Comparison of ENCODE assay signal across 8 cellular contexts in the genomic region with DNA sequence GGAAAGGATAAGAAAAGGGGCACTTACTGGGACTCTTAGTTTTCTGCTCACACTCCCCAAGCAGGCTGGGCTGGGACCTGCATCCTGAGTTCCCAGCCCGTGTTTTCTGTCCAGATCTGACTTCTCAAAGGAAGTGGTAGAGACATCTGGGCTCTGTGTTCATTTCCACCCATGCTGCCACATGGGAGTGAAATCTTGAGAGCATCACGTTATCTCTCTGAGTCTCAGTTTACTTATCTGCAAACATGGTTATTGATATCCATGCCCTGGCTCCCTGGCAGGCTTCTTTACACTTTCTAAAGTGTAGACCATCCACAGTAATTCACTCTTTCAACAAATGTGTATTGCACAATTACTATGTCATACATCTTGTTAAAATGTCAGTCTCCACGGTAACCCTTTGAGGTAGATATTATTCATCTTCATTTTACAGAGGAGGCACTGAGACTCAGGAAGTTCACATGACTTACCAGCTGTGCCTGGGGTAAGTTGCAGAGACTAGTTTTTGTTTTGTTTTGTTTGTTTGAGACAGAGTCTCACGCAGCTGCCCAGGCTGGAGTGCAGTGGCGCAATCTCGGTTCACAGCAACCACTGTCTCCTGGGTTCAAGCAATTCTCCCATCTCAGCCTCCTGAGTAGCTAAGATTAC. TPM values are rescaled to one million over a fixed set of nuclear protein-coding genes. Genes with fewer than 3 reads are reported as not detected.
A peak's percentile ranks its signal among the peaks of the same experiment; 100 is the strongest.
DNase-seq lines count a peak whose midpoint lies in the region; ATAC-seq and TF ChIP-seq lines count a peak whose summit lies in the region.

No MANE protein-coding gene starts in this region.

- no peaks in the 10 kb centered on the region for H3K9me3 Mint-ChIP-seq in activated naive CD4-positive, alpha-beta T cell treated with anti-CD3 and anti-CD28 coated beads, Interleukin-2, amount 10 ng/mL, durations not matched to agents 7 days and 5 days
- H3K9me3 Mint-ChIP-seq in mesothelial cell of epicardium, result no peaks in the 10 kb centered on the region

- no peak for ATAC-seq in HG03469 (IDR thresholded peaks at IDR 0.05; ENCODE audit: unreplicated experiment)
- ATAC-seq in HG02588 (IDR thresholded peaks at IDR 0.05; ENCODE audit: unreplicated experiment), result no peak

- CTCF ChIA-PET in activated naive CD4-positive, alpha-beta T cell treated with anti-CD3 and anti-CD28 coated beads, Interleukin-2, amount 10 ng/mL, durations not matched to agents 7 days and 5 days (lab: Charles Lee), result interaction anchor here (1.1 to 2.1 kb wide), 3 partner anchors 10 to 32 kb away, joined by 5 to 7 read pairs (median 6); partner anchors contain the start of gene ZNF764

- peak overlapping the region; percentile 70 for H3K4me3 Mint-ChIP-seq in activated naive CD4-positive, alpha-beta T cell treated with anti-CD3 and anti-CD28 coated beads, Interleukin-2, amount 10 ng/mL, durations not matched to agents 7 days and 5 days
- H3K4me3 Mint-ChIP-seq in mesothelial cell of epicardium, result no peak overlapping the region

- peak; percentile 42 for DNase-seq in stimulated activated CD4-positive, alpha-beta T cell treated with anti-CD3 and anti-CD28 coated beads, Interleukin-2, amount 100 ng/mL, for 4 hours (ENCODE audit: low read depth)
- DNase-seq in stimulated activated CD4-positive, alpha-beta T cell treated with anti-CD3 and anti-CD28 coated beads, Interleukin-12 subunit alpha, Interleukin-12 subunit beta, amount 100 ng/mL, for 4 hours, result no peak
- DNase-seq in NCI-H2196 (lab: John Stamatoyannopoulos, UW; ENCODE audit: unreplicated experiment) (peak; percentile 74), mesothelial cell of epicardium (ENCODE audit: low spot score in 2 of 2, unreplicated experiment in 2 of 2) (no peak), NCI-H82 treated with DMSO at 0.1 percent for 48 hours (lab: John Stamatoyannopoulos, UW; ENCODE audit: unreplicated experiment) (no peak)
- DNase-seq in activated naive CD4-positive, alpha-beta T cell treated with anti-CD3 and anti-CD28 coated beads, Interleukin-2, amount 10 ng/mL, durations not matched to agents 7 days and 5 days, result peak; percentile 72

- H3K27me3 Mint-ChIP-seq in activated naive CD4-positive, alpha-beta T cell treated with anti-CD3 and anti-CD28 coated beads, Interleukin-2, amount 10 ng/mL, durations not matched to agents 7 days and 5 days, result peaks cover 10% of the 10 kb centered on the region
- H3K27me3 Mint-ChIP-seq in mesothelial cell of epicardium (ENCODE audit: low read depth), result no peaks in the 10 kb centered on the region

- no peak for TF ChIP-seq CTCF in mesothelial cell of epicardium (IDR thresholded peaks at IDR 0.05; ENCODE audit: unreplicated experiment)

- H3K27ac Mint-ChIP-seq in activated naive CD4-positive, alpha-beta T cell treated with anti-CD3 and anti-CD28 coated beads, Interleukin-2, amount 10 ng/mL, durations not matched to agents 7 days and 5 days, result peak overlapping the region; percentile 99
- peak overlapping the region; percentile 87 for H3K27ac Mint-ChIP-seq in mesothelial cell of epicardium

- H3K4me1 Mint-ChIP-seq in activated naive CD4-positive, alpha-beta T cell treated with anti-CD3 and anti-CD28 coated beads, Interleukin-2, amount 10 ng/mL, durations not matched to agents 7 days and 5 days, result peaks cover 49% of the 10 kb centered on the region
- peaks cover 24% of the 10 kb centered on the region for H3K4me1 Mint-ChIP-seq in mesothelial cell of epicardium

- peaks cover 10% of the 10 kb centered on the region for H3K36me3 Mint-ChIP-seq in activated naive CD4-positive, alpha-beta T cell treated with anti-CD3 and anti-CD28 coated beads, Interleukin-2, amount 10 ng/mL, durations not matched to agents 7 days and 5 days
- no peaks in the 10 kb centered on the region for H3K36me3 Mint-ChIP-seq in mesothelial cell of epicardium

RNA-seq across cellular contexts. Expression of gene ZNF688, which starts 3.4 kb away (rescaled TPM):
- 10.1 to 12.0 TPM (median 11.3 TPM) in 3 replicates for total RNA-seq in mesothelial cell of epicardium

RNA-seq across cellular contexts. Expression of gene ZNF764, which starts 9.9 kb away (rescaled TPM):
- 16.5 to 18.2 TPM (median 17.0 TPM) in 3 replicates for total RNA-seq in mesothelial cell of epicardium

RNA-seq across cellular contexts. Expression of gene ZNF785, which starts 17.4 kb away (rescaled TPM):
- 28.0 to 31.9 TPM (median 29.0 TPM) in 3 replicates for total RNA-seq in mesothelial cell of epicardium

RNA-seq across cellular contexts. Expression of gene ZNF747, which starts 33.5 kb away (rescaled TPM):
- 12.4 to 16.4 TPM (median 15.2 TPM) in 3 replicates for total RNA-seq in mesothelial cell of epicardium

RNA-seq across cellular contexts. Expression of gene ZNF768, which starts 41.7 kb away (rescaled TPM):
- total RNA-seq in mesothelial cell of epicardium, result 41.2 to 42.2 TPM (median 41.9 TPM) in 3 replicates

Comparison
In these comparisons a context has a peak if more than half of its experiments do, and no peak if none do; other contexts are left out.
1. DNase-seq: peak in stimulated activated CD4-positive, alpha-beta T cell treated with anti-CD3 and anti-CD28 coated beads, Interleukin-2, amount 100 ng/mL, for 4 hours (single experiment), NCI-H2196 (single experiment) and activated naive CD4-positive, alpha-beta T cell treated with anti-CD3 and anti-CD28 coated beads, Interleukin-2, amount 10 ng/mL, durations not matched to agents 7 days and 5 days (single experiment); none in stimulated activated CD4-positive, alpha-beta T cell treated with anti-CD3 and anti-CD28 coated beads, Interleukin-12 subunit alpha, Interleukin-12 subunit beta, amount 100 ng/mL, for 4 hours (single experiment), mesothelial cell of epicardium (0 of 2) and NCI-H82 treated with DMSO at 0.1 percent for 48 hours (single experiment).